Comparison of ENCODE assay signal across 9 cellular contexts in the genomic region with DNA sequence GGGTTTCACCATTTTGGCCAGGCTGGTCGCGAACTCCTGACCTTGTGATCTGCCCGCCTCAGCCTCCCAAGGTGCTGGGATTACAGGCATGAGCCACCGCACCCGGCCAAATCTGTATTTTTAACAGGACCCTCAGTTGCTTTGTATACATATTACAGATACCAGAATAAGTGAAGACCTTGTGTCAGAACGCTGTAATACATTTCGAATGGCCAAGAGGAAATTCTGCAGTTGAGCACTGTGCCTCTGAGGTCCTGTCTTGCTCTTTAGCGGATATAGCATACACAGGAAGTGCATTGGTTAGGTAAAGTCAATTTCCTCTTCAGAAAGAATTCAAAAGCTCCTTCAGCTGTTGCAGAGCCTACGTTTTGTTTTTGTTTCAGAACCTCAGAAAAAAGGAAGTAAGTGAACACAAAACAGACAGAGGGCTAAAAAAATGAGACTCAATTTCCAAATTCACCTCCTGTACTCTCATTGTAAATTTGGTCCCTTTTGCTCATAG. TPM values are rescaled to one million over a fixed set of nuclear protein-coding genes. Genes with fewer than 3 reads are reported as not detected.
DNase-seq lines count a peak whose midpoint lies in the region; FAIRE-seq and TF ChIP-seq lines count a peak whose summit lies in the region.
"Had no signal": no experiment of that assay in that cellular context is flagged by ENCODE, and none has a peak within 500 bp of the region (broad histone marks: within the 10 kb centered on the region; RNA-seq: fewer than 3 reads in every experiment).

No MANE protein-coding gene starts in this region.

- no peak overlapping the region for H2AFZ ChIP-seq in H9 (ENCODE audit: low read length)
- H2AFZ ChIP-seq in OCI-LY3 (ENCODE audit: low read depth, low read length) = 0 out of 2 replicates have a peak overlapping the region, but pooled peaks have one; percentile 13
- no peak overlapping the region for H2AFZ ChIP-seq in mammary epithelial cell (ENCODE audit: low read depth, low read length)

- DNase-seq in GM18507 (ENCODE audit: extremely low spot score, insufficient read length, low read depth) (no peak), H9 (no peak), left ventricle myocardium inferior (no peak), NCI-H748 (lab: John Stamatoyannopoulos, UW; ENCODE audit: unreplicated experiment) (no peak), mammary epithelial cell (no peak), erythroblast (lab: John Stamatoyannopoulos, UW) (no peak), HK-2 (ENCODE audit: unreplicated experiment) (no peak)

- H2BK15ac ChIP-seq in H9 (ENCODE audit: low read depth, low read length) = no peak overlapping the region

- H3K4me1 Mint-ChIP-seq in H9 = peaks cover 16 to 22% of the 10 kb centered on the region in 2 experiments

- no peak overlapping the region for H3K56ac ChIP-seq in H9 (ENCODE audit: insufficient read length, low read depth, low read length)

- H3T11ph ChIP-seq in H9 (ENCODE audit: low read length) = no peak overlapping the region

- intact Hi-C loops in left ventricle myocardium inferior (cut with micrococcal nuclease) (no loop called here), mammary epithelial cell (cut with micrococcal nuclease) (no loop called here)

- H3K27ac ChIP-seq in H9 (ENCODE audit: insufficient read length, low read depth, low read length) = no peak overlapping the region
- peak overlapping the region; percentile 97 for H3K27ac ChIP-seq in OCI-LY3 (ENCODE audit: low read length)
- peak overlapping the region; percentile 43 for H3K27ac ChIP-seq in left ventricle myocardium inferior (replicated peaks)
- H3K27ac ChIP-seq in mammary epithelial cell (ENCODE audit: insufficient read depth, low read depth, low read length) = no peak overlapping the region

- peaks cover 3% of the 10 kb centered on the region for H3K79me1 ChIP-seq in H9 (ENCODE audit: insufficient read depth, low read depth, low read length, poor library complexity, severe bottlenecking)

- dilution Hi-C loops in mammary epithelial cell (cut with HindIII; ENCODE audit: low sequenced_read_pairs) = no loop called here

- H3K4me3 Mint-ChIP-seq in H9 = no peak overlapping the region

- in situ Hi-C loops in mammary epithelial cell (cut with MboI; ENCODE audit: low sequenced_read_pairs in 2 of 2) = no loop called here

- no peak overlapping the region for H4K91ac ChIP-seq in H9 (ENCODE audit: insufficient read length, low read depth, low read length)

- no peak overlapping the region for H3K23ac ChIP-seq in H9 (ENCODE audit: insufficient read length, low read depth, low read length)

- H3K4ac ChIP-seq in H9 (ENCODE audit: low read depth, low read length) = no peak overlapping the region

- peak overlapping the region; percentile 44 to 82 (median 62); a peak in 2 of 7 replicates for H3K27ac Mint-ChIP-seq in H9

- H3K9me3 ChIP-seq in H9 (ENCODE audit: control insufficient read depth, low read depth, low read length) = no peaks in the 10 kb centered on the region
- no peaks in the 10 kb centered on the region for H3K9me3 ChIP-seq in OCI-LY3 (ENCODE audit: insufficient read depth, low read length)
- no peaks in the 10 kb centered on the region for H3K9me3 ChIP-seq in left ventricle myocardium inferior (replicated peaks)
- no peaks in the 10 kb centered on the region for H3K9me3 ChIP-seq in mammary epithelial cell (replicated peaks; ENCODE audit: insufficient read depth, low read length)

- H2BK20ac ChIP-seq in H9 (ENCODE audit: low read depth, low read length, poor library complexity, severe bottlenecking) = no peak overlapping the region

- no peak overlapping the region for H2BK12ac ChIP-seq in H9 (ENCODE audit: insufficient read length, low read depth, low read length)

- H4K8ac ChIP-seq in H9 (replicated peaks; ENCODE audit: insufficient read length, low read depth, low read length) = no peak overlapping the region

- peaks cover 7% of the 10 kb centered on the region for H3K36me3 ChIP-seq in OCI-LY3 (replicated peaks; ENCODE audit: low read depth, low read length)
- H3K36me3 ChIP-seq in left ventricle myocardium inferior = peaks cover 2% of the 10 kb centered on the region
- H3K36me3 ChIP-seq in mammary epithelial cell (ENCODE audit: insufficient read depth, low read length) = peaks cover under 1% of the 10 kb centered on the region

- no peaks in the 10 kb centered on the region for H3K27me3 Mint-ChIP-seq in H9 (ENCODE audit: low read depth)

- H3K23me2 ChIP-seq in H9 (ENCODE audit: insufficient read length, low read depth, low read length, poor library complexity, severe bottlenecking) = no peaks in the 10 kb centered on the region

- H4K5ac ChIP-seq in H9 (ENCODE audit: insufficient read length, low read depth, low read length) = no peak overlapping the region

- H3K4me1 ChIP-seq in H9 (ENCODE audit: insufficient read depth, low read length) (no peaks in the 10 kb centered on the region), OCI-LY3 (ENCODE audit: low read length) (peaks cover 44% of the 10 kb centered on the region), left ventricle myocardium inferior (peaks cover 27% of the 10 kb centered on the region), mammary epithelial cell (ENCODE audit: insufficient read depth, low read length) (peaks cover 18% of the 10 kb centered on the region)

- H3K9me3 Mint-ChIP-seq in H9 = no peaks in the 10 kb centered on the region

- BruUV-seq in mammary epithelial cell (replicated peaks; lab: Mats Ljungman, UMichigan) = no TSS peak

- no peaks in the 10 kb centered on the region for H4K20me1 ChIP-seq in H9 (ENCODE audit: control insufficient read depth, insufficient read depth, insufficient read length)
- H4K20me1 ChIP-seq in OCI-LY3 (ENCODE audit: insufficient read depth, low read length) = 0 out of 2 replicates have a peak, but pooled peaks cover 4% of the 10 kb centered on the region
- no peaks in the 10 kb centered on the region for H4K20me1 ChIP-seq in mammary epithelial cell (ENCODE audit: insufficient read depth, low read length)

- no CpG with 5 or more reads among the region's 9 CpGs for WGBS in H9 (ENCODE audit: extremely low coverage, insufficient read length, low lambda C conversion rate)
- 97% methylated on average over 8 of the region's 9 CpGs for WGBS in mammary epithelial cell (ENCODE audit: low coverage, missing lambda C conversion rate)

- peak overlapping the region; percentile 71 for H3K4me3 ChIP-seq in OCI-LY3 (ENCODE audit: low read length)
- H3K4me3 ChIP-seq in left ventricle myocardium inferior = no peak overlapping the region
- no peak overlapping the region for H3K4me3 ChIP-seq in mammary epithelial cell (replicated peaks in 1 of 3; ENCODE audit: insufficient read depth in 1 of 3, low read depth in 2 of 3, low read length in 3 of 3)

- H3K9ac ChIP-seq in H9 (ENCODE audit: extremely low read depth, insufficient read length, low read length) (no peak overlapping the region), OCI-LY3 (ENCODE audit: low read length) (peak overlapping the region; percentile 63), mammary epithelial cell (ENCODE audit: insufficient read depth, low read length) (no peak overlapping the region)

- peak; percentile 94 for FAIRE-seq in GM18507 (lab: Jason Lieb, UNC)
- FAIRE-seq: endometrium had no signal

- H2BK120ac ChIP-seq in H9 (ENCODE audit: low read depth, low read length, poor library complexity, severe bottlenecking) = no peak overlapping the region

- no peak for TF ChIP-seq CTCF in H9 (conservative IDR thresholded peaks at IDR 0.05)
- no peak for TF ChIP-seq CTCF in OCI-LY3 (IDR thresholded peaks at IDR 0.05; ENCODE audit: low read depth, low read length)
- TF ChIP-seq CTCF in left ventricle myocardium inferior (IDR thresholded peaks at IDR 0.05; ENCODE audit: borderline replicate concordance) = no peak
- TF ChIP-seq CTCF in mammary epithelial cell (conservative IDR thresholded peaks at IDR 0.05 in 1 of 2, IDR thresholded peaks at IDR 0.05 in 1 of 2; ENCODE audit: extremely low read depth in 1 of 2, insufficient read depth in 1 of 2, low read depth in 1 of 2, low read length in 2 of 2) = no peak

- no peaks in the 10 kb centered on the region for H3K27me3 ChIP-seq in H9 (ENCODE audit: insufficient read depth, low read length)
- H3K27me3 ChIP-seq in OCI-LY3 (ENCODE audit: low read depth, low read length) = no peaks in the 10 kb centered on the region
- no peaks in the 10 kb centered on the region for H3K27me3 ChIP-seq in left ventricle myocardium inferior (ENCODE audit: low read depth)
- no peaks in the 10 kb centered on the region for H3K27me3 ChIP-seq in mammary epithelial cell (ENCODE audit: insufficient read depth, low read length)

- no peak overlapping the region for H2AK5ac ChIP-seq in H9 (ENCODE audit: insufficient read length, low read length)

- TF ChIP-seq POLR2A in erythroblast (IDR thresholded peaks at IDR 0.05; ENCODE audit: low read length) = no peak

- CTCF ChIA-PET in mammary epithelial cell (lab: Charles Lee; ENCODE audit: low non-redundant PET) = no interaction called here

- no peak overlapping the region for H3K4me2 ChIP-seq in H9 (ENCODE audit: insufficient read depth, insufficient read length, low read length)
- H3K4me2 ChIP-seq in OCI-LY3 (ENCODE audit: low read length) = peak overlapping the region; percentile 84
- H3K4me2 ChIP-seq in mammary epithelial cell (ENCODE audit: insufficient read depth, low read depth, low read length) = no peak overlapping the region

- H3K14ac ChIP-seq in H9 (ENCODE audit: insufficient read depth, low read length) = no peak overlapping the region

- no peak overlapping the region for H3K18ac ChIP-seq in H9 (ENCODE audit: insufficient read length, low read depth, low read length)

- H3K36me3 Mint-ChIP-seq in H9 (ENCODE audit: insufficient read depth in 1 of 3, low read depth in 3 of 3) = peaks cover 4 to 24% (median 16%) of the 10 kb centered on the region in 3 experiments

- H3K79me2 ChIP-seq in H9 (ENCODE audit: insufficient read depth, low read length) = no peaks in the 10 kb centered on the region
- H3K79me2 ChIP-seq in OCI-LY3 (ENCODE audit: low read length) = peaks cover 82% of the 10 kb centered on the region
- peaks cover 74% of the 10 kb centered on the region for H3K79me2 ChIP-seq in mammary epithelial cell (ENCODE audit: insufficient read depth, low read length)

- H2BK5ac ChIP-seq in H9 (ENCODE audit: insufficient read length, low read length) = no peak overlapping the region

RNA-seq across cellular contexts. Expression of gene CRLF3, which starts 15.7 kb away (rescaled TPM):
- total RNA-seq in H9 (2021) (18.1 TPM in 2 replicates), left ventricle myocardium inferior (4.7 TPM), mammary epithelial cell (10 to 100 TPM; 18.7 to 20.7 TPM)
- polyA plus RNA-seq in mammary epithelial cell = 10.9 TPM
- 20.7 TPM for polyA minus RNA-seq in mammary epithelial cell

RNA-seq across cellular contexts. Expression of gene ATAD5, which starts 22.9 kb away (rescaled TPM):
- 24.6 and 27.0 TPM in 2 replicates for total RNA-seq in H9 (2021)
- 0.36 TPM for total RNA-seq in left ventricle myocardium inferior
- total RNA-seq in mammary epithelial cell = 1 to 10 TPM; 1.2 to 6.6 TPM
- 2.3 TPM for polyA plus RNA-seq in mammary epithelial cell
- 2.1 TPM for polyA minus RNA-seq in mammary epithelial cell

Comparison
In these comparisons a context has a peak if more than half of its experiments do, and no peak if none do; other contexts are left out.
1. H3K27ac ChIP-seq: peak in OCI-LY3 (single experiment) and left ventricle myocardium inferior (single experiment); none in H9 (single experiment) and mammary epithelial cell (single experiment).